17 cellular contexts compared by ENCODE assay signal in the genomic region with DNA sequence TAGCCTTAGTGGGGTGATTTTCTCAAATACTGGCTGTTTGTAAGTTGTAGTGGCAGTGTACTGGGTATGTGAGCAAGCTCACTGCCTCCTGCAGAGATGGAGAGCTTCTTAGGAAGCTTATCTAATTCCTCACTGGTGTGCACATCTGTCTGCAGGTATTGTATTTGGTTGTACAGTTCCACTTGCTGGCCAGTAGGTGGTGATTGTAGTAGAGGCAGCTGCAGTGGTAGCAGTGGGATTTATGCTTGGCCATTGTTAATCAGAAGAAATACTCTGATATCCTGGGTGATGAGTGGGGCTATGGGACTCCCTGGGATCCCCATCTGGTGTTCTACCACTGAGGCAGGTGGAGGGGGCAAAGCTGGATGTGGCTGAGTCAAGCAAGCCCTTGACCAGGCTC.
A peak's percentile ranks its signal among the peaks of the same experiment; 100 is the strongest.
DNase-seq lines count a peak whose midpoint lies in the region; ATAC-seq and TF ChIP-seq lines count a peak whose summit lies in the region.
"Had no signal": no experiment of that assay in that cellular context is flagged by ENCODE, and none has a peak within 500 bp of the region (broad histone marks: within the 10 kb centered on the region; RNA-seq: fewer than 3 reads in every experiment).

No MANE protein-coding gene starts in this region.

- H4K20me1 ChIP-seq in PC-3 (ENCODE audit: low read length), result no peaks in the 10 kb centered on the region

- H3K9ac ChIP-seq in PC-3 (ENCODE audit: low read length), result no peak overlapping the region

- CTCF ChIA-PET in PC-3 (lab: Charles Lee), result no interaction called here

- POLR2A ChIA-PET in PC-3 (lab: Charles Lee; ENCODE audit: unreplicated experiment), result no interaction called here

- DNase-seq in PC-3 (no peak), foreskin keratinocyte (peak in 1 of 2 donors; percentile 4), NOMO-1 treated with dmso at 0.1 percent for 144 hours (lab: John Stamatoyannopoulos, UW; ENCODE audit: unreplicated experiment) (no peak), HuH-7.5 (ENCODE audit: low spot score) (no peak), HT-29 (ENCODE audit: low spot score) (no peak), DMS114 treated with DMSO at 0.1 percent for 48 hours (lab: John Stamatoyannopoulos, UW; ENCODE audit: unreplicated experiment) (no peak)
- DNase-seq: activated naive CD8-positive, alpha-beta T cell treated with anti-CD3 and anti-CD28 coated beads for 36 hours; HCEC 1CT; immature natural killer cell; IMR-90; NCI-H1930; NCI-H774; psoas muscle; SIG-M5; transverse colon had no signal

- no peaks in the 10 kb centered on the region for H3F3A ChIP-seq in PC-3 (ENCODE audit: low read length, unreplicated experiment)

- ATAC-seq in GM18861 (IDR thresholded peaks at IDR 0.05; ENCODE audit: unreplicated experiment) (peak; percentile 59), PC-3 (no peak), foreskin keratinocyte (peak; percentile 58)
- ATAC-seq: psoas muscle had no signal

- peaks cover 8% of the 10 kb centered on the region; the same call in 1 of the 2 replicates for H3K27me3 ChIP-seq in PC-3 (ENCODE audit: low read length)
- no peaks in the 10 kb centered on the region for H3K27me3 ChIP-seq in foreskin keratinocyte
- H3K27me3 ChIP-seq: transverse colon had no signal

- no peaks in the 10 kb centered on the region for H3K36me3 ChIP-seq in PC-3 (ENCODE audit: low read depth, low read length)
- H3K36me3 ChIP-seq: transverse colon had no signal

- intact Hi-C loops in PC-3 (cut with micrococcal nuclease), result no loop called here

- no peaks in the 10 kb centered on the region for H3K79me2 ChIP-seq in PC-3 (ENCODE audit: low read length)

- peaks cover 9% of the 10 kb centered on the region; the same call in 1 of the 2 replicates for H3K9me3 ChIP-seq in PC-3 (ENCODE audit: low read length)

- H3K27ac ChIP-seq in 22Rv1 (no peak overlapping the region), PC-3 (ENCODE audit: low read length) (no peak overlapping the region), foreskin keratinocyte (no peak overlapping the region)
- H3K27ac ChIP-seq: psoas muscle, transverse colon had no signal

- no peak overlapping the region for H3K4me3 ChIP-seq in PC-3 (ENCODE audit: low read length)
- H3K4me3 ChIP-seq: psoas muscle, transverse colon had no signal

- no peaks in the 10 kb centered on the region for H3K9me2 ChIP-seq in PC-3 (replicated peaks; ENCODE audit: low read length)

- no peaks in the 10 kb centered on the region for H3K4me1 ChIP-seq in PC-3 (ENCODE audit: insufficient read depth, low read length)
- H3K4me1 ChIP-seq in foreskin keratinocyte, result no peaks in the 10 kb centered on the region
- H3K4me1 ChIP-seq: psoas muscle, transverse colon had no signal

- TF ChIP-seq CTCF in 22Rv1 (IDR thresholded peaks at IDR 0.05) (peak; percentile 55), PC-3 (conservative IDR thresholded peaks at IDR 0.05; ENCODE audit: low read depth, low read length) (peak; percentile 53), foreskin keratinocyte (conservative IDR thresholded peaks at IDR 0.05) (peak; percentile 47)

- H3K4me2 ChIP-seq in PC-3 (ENCODE audit: low read length), result no peak overlapping the region

- BruUV-seq in PC-3 (replicated peaks; lab: Mats Ljungman, UMichigan), result no TSS peak

- no peak overlapping the region for H2AFZ ChIP-seq in PC-3 (ENCODE audit: low read length)
